16 cellular contexts compared by ENCODE assay signal in the genomic region with DNA sequence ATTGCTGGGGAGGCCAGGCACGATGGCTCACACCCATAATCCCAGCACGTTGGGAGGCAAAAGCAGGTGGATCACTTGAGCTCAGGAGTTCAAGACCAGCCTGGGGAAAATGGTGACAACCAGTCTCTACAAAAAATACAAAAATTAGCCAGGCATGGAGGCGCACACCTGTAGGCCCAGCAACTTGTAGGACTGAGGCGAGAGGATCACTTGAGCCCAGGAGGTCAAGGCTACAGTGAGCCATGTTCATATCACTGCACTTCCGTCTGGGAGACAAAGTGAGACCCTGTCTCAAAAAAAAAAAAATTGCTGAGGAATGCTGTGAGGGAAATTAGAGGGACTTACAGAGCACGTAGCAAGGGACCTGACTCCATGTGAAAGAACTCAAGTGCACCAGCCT. TPM values are rescaled to one million over a fixed set of nuclear protein-coding genes. Genes with fewer than 3 reads are reported as not detected.
DNase-seq lines count a peak whose midpoint lies in the region; ATAC-seq, FAIRE-seq and TF ChIP-seq lines count a peak whose summit lies in the region.
"Had no signal": no experiment of that assay in that cellular context is flagged by ENCODE, and none has a peak within 500 bp of the region (broad histone marks: within the 10 kb centered on the region; RNA-seq: fewer than 3 reads in every experiment).

No MANE protein-coding gene starts in this region.

- FAIRE-seq in GM12878 (lab: Jason Lieb, UNC) (no peak), small intestine (lab: Jason Lieb, UNC) (no peak)
- FAIRE-seq: HTR-8/SVneo had no signal

- RAD21 ChIA-PET in GM12878 (lab: Charles Lee; ENCODE audit: unreplicated experiment), result interaction anchor here (6.3 kb wide), 1 partner anchor 47 kb away, joined by 126 read pairs; no protein-coding TSS in a partner anchor

- peak overlapping the region; percentile 58; the same call in 1 of the 2 replicates for H3K4me2 ChIP-seq in KMS-11
- no peak overlapping the region for H3K4me2 ChIP-seq in GM12878 (ENCODE audit: control insufficient read depth, insufficient read depth)

- POLR2A ChIA-PET in GM12878 (lab: Charles Lee), result no interaction called here

- H3K9ac ChIP-seq in KMS-11, result no peak overlapping the region
- H3K9ac ChIP-seq in GM12878 (ENCODE audit: control insufficient read depth, insufficient read depth, low read length), result no peak overlapping the region

- peaks cover 27% of the 10 kb centered on the region for H3K4me1 Mint-ChIP-seq in activated naive CD4-positive, alpha-beta T cell treated with anti-CD3 and anti-CD28 coated beads for 36 hours (ENCODE audit: low read depth)

- H2AFZ ChIP-seq in KMS-11 (ENCODE audit: low read depth) (no peak overlapping the region), GM12878 (ENCODE audit: control insufficient read depth, low read depth, low read length) (no peak overlapping the region)

- no peak for DNase-seq in activated naive CD4-positive, alpha-beta T cell treated with anti-CD3 and anti-CD28 coated beads for 36 hours
- DNase-seq in activated naive CD4-positive, alpha-beta T cell (lab: John Stamatoyannopoulos, UW), result no peak
- DNase-seq in GM12878 (ENCODE audit: low read depth, low spot score) (no peak), small intestine (no peak), germinal center (ENCODE audit: low spot score) (no peak), HPDE6-E6E7 (ENCODE audit: extremely low spot score) (no peak)
- DNase-seq: DMS153, NCI-H1092, NCI-H1694 treated with DMSO at 0.1 percent for 48 hours, Peyer's patch, SHP77 treated with DMSO at 0.1 percent for 48 hours had no signal

- H3K79me2 ChIP-seq in KMS-11 (ENCODE audit: insufficient read depth, low read depth) (no peaks in the 10 kb centered on the region), GM12878 (ENCODE audit: control insufficient read depth, insufficient read depth, low read length) (no peaks in the 10 kb centered on the region)

- H3K4me3 ChIP-seq in KMS-11 (IDR thresholded peaks at IDR 0.05; ENCODE audit: insufficient read depth, low read depth, low read length) (no peak overlapping the region), GM12878 (no peak overlapping the region), small intestine (ENCODE audit: low read depth in 1 of 2, low read length in 2 of 2) (no peak overlapping the region)
- H3K4me3 ChIP-seq: HAP-1, Peyer's patch had no signal

- peak overlapping the region; percentile 50 for H3K27ac Mint-ChIP-seq in activated naive CD4-positive, alpha-beta T cell treated with anti-CD3 and anti-CD28 coated beads for 36 hours

- WGBS in GM12878 (ENCODE audit: insufficient coverage, insufficient replicate concordance, low lambda C conversion rate, missing lambda C conversion rate), result 89% methylated on average over 6 of the region's 6 CpGs
- WGBS in small intestine, 3 donors, result 80 to 85% (median 80%) methylated on average over 6 of the region's 6 CpGs

- CTCF ChIA-PET in activated naive CD4-positive, alpha-beta T cell treated with anti-CD3 and anti-CD28 coated beads for 36 hours (lab: Charles Lee), result interaction anchor here (0.6 to 14.5 kb wide), 3 partner anchors 7 to 77 kb away, joined by 3 to 321 read pairs (median 135); no protein-coding TSS in a partner anchor
- CTCF ChIA-PET in GM12878 (lab: Yijun Ruan, JAX), result interaction anchor here (6.0 to 29.1 kb wide), 2 partner anchors 13 to 47 kb away, joined by 56 to 958 read pairs; a partner anchor contains a TSS

- H3K36me3 ChIP-seq in KMS-11 (ENCODE audit: insufficient read depth), result no peaks in the 10 kb centered on the region
- peaks cover 18 to 20% of the 10 kb centered on the region in 2 experiments for H3K36me3 ChIP-seq in GM12878 (ENCODE audit: control insufficient read depth in 2 of 2, insufficient read depth in 2 of 2, low read length in 1 of 2)
- peaks cover 2 to 20% of the 10 kb centered on the region in 2 donors for H3K36me3 ChIP-seq in small intestine (ENCODE audit: control insufficient read depth in 2 of 2, insufficient read depth in 2 of 2, low read length in 2 of 2)

- no peak for TF ChIP-seq CTCF in KMS-11 (conservative IDR thresholded peaks at IDR 0.05; ENCODE audit: low read depth, low read length)
- TF ChIP-seq CTCF in GM12878 (IDR thresholded peaks at IDR 0.05 in 2 of 3, conservative IDR thresholded peaks at IDR 0.05 in 1 of 3; ENCODE audit: control insufficient read depth in 2 of 3, extremely low read depth in 1 of 3, insufficient read depth in 1 of 3, low read depth in 3 of 3, low read length in 3 of 3), result no peak

- in situ Hi-C loops in GM12878 (cut with MboI), result no loop called here

- TF ChIP-seq EP300 in GM12878 (IDR thresholded peaks at IDR 0.05; ENCODE audit: borderline replicate concordance in 1 of 2, control insufficient read depth in 1 of 2, low read depth in 2 of 2, low read length in 2 of 2), result no peak

- H3K27me3 Mint-ChIP-seq in activated naive CD4-positive, alpha-beta T cell treated with anti-CD3 and anti-CD28 coated beads for 36 hours (ENCODE audit: low read depth), result no peaks in the 10 kb centered on the region

- H3K9me3 Mint-ChIP-seq in activated naive CD4-positive, alpha-beta T cell treated with anti-CD3 and anti-CD28 coated beads for 36 hours, result no peaks in the 10 kb centered on the region

- BruUV-seq in GM12878 (replicated peaks; lab: Mats Ljungman, UMichigan), result no TSS peak

- no peaks in the 10 kb centered on the region for H3K9me3 ChIP-seq in GM12878 (replicated peaks; ENCODE audit: control insufficient read depth, insufficient read depth, low read length)
- no peaks in the 10 kb centered on the region for H3K9me3 ChIP-seq in small intestine (ENCODE audit: control insufficient read depth, low read depth)
- H3K9me3 ChIP-seq: HAP-1, Peyer's patch had no signal

- no peaks in the 10 kb centered on the region for H3K27me3 ChIP-seq in KMS-11 (ENCODE audit: insufficient read depth, low read depth)
- no peaks in the 10 kb centered on the region for H3K27me3 ChIP-seq in GM12878 (replicated peaks in 1 of 2; ENCODE audit: control insufficient read depth in 2 of 2, insufficient read depth in 2 of 2, low read length in 1 of 2)
- H3K27me3 ChIP-seq in small intestine (ENCODE audit: control insufficient read depth in 2 of 2, insufficient read depth in 2 of 2, low read length in 2 of 2), result no peaks in the 10 kb centered on the region
- H3K27me3 ChIP-seq: Peyer's patch had no signal

- SMC1A ChIA-PET in GM12878 (lab: Charles Lee; ENCODE audit: uncharacterized antibody, unreplicated experiment), result interaction anchor here (1.9 to 10.3 kb wide), 3 partner anchors 9 to 48 kb away, joined by 5 to 108 read pairs (median 83); no protein-coding TSS in a partner anchor

- 0 out of 2 replicates have a peak, but pooled peaks have one; percentile 41 for TF ChIP-seq POLR2A in GM12878 (IDR thresholded peaks at IDR 0.05; ENCODE audit: low read depth, low read length)

- no peaks in the 10 kb centered on the region for H4K20me1 ChIP-seq in KMS-11 (ENCODE audit: insufficient read depth)
- H4K20me1 ChIP-seq in GM12878 (ENCODE audit: control insufficient read depth, insufficient read depth), result no peaks in the 10 kb centered on the region

- no peak for TF ChIP-seq RAD21 in GM12878 (IDR thresholded peaks at IDR 0.05; ENCODE audit: insufficient read depth, low read depth, low read length)

- peaks cover 100% of the 10 kb centered on the region for H3K4me1 ChIP-seq in KMS-11 (ENCODE audit: low read depth, poor library complexity, severe bottlenecking)
- H3K4me1 ChIP-seq in GM12878 (ENCODE audit: control insufficient read depth, insufficient read depth, low read length), result no peaks in the 10 kb centered on the region
- peaks cover 5 to 9% of the 10 kb centered on the region in 2 donors for H3K4me1 ChIP-seq in small intestine (ENCODE audit: control insufficient read depth in 2 of 2, insufficient read depth in 1 of 2, low read depth in 1 of 2, low read length in 1 of 2)

- H3K4me3 Mint-ChIP-seq in activated naive CD4-positive, alpha-beta T cell treated with anti-CD3 and anti-CD28 coated beads for 36 hours, result no peak overlapping the region

- peaks cover 26% of the 10 kb centered on the region for H3K36me3 Mint-ChIP-seq in activated naive CD4-positive, alpha-beta T cell treated with anti-CD3 and anti-CD28 coated beads for 36 hours (ENCODE audit: low read depth)

- H3K27ac ChIP-seq in KMS-11 (peak overlapping the region; percentile 88; the same call in 1 of the 2 replicates), GM12878 (ENCODE audit: control insufficient read depth, insufficient read depth) (no peak overlapping the region), small intestine (ENCODE audit: low read depth in 1 of 2, low read length in 1 of 2) (peak overlapping the region; percentile 22 to 24)
- H3K27ac ChIP-seq: C4-2B had no signal

- ATAC-seq in GM12878 (no peak), HG03159 (IDR thresholded peaks at IDR 0.05; ENCODE audit: unreplicated experiment) (no peak)

- intact Hi-C loops in activated naive CD4-positive, alpha-beta T cell treated with anti-CD3 and anti-CD28 coated beads for 36 hours (cut with micrococcal nuclease), result loop anchor here (5.0 kb wide), 3 partner anchors 47 to 173 kb away; a partner anchor contains a TSS
- intact Hi-C loops in GM12878 (cut with micrococcal nuclease; ENCODE audit: unreplicated experiment), result loop anchor here (5.0 kb wide), 1 partner anchor 158 kb away; a partner anchor contains a TSS

RNA-seq across cellular contexts. Expression of a gene that starts 40.8 kb away (rescaled TPM):
- 1 to 10 TPM; 1.8 to 2.4 TPM for total RNA-seq in activated naive CD4-positive, alpha-beta T cell treated with anti-CD3 and anti-CD28 coated beads for 36 hours
- total RNA-seq in GM12878 (2013; cell fraction: nucleolus; rRNA removed), result 0.56 and 1.1 TPM in 2 replicates
- 0.38 and 0.56 TPM in 2 replicates for total RNA-seq in GM12878 (2014; rRNA removed)
- 0.13 and 0.14 TPM in 2 replicates for total RNA-seq in GM12878 (2014; rRNA removed; fragmentation: Illumina TruSeq; extraction: Trizol)
- 0.49 and 1.0 TPM in 2 replicates for total RNA-seq in GM12878 (2021)
- not detected for polyA plus RNA-seq in GM12878 (2011; ENCODE audit: low read depth)
- polyA plus RNA-seq in GM12878 (2011; rRNA removed), result 0.31 TPM in 1 of 2 replicates, not detected in the other
- 1.1 and 1.2 TPM in 2 replicates for polyA plus RNA-seq in GM12878 (2011; cell fraction: cytosol; rRNA removed)
- 1.2 and 1.7 TPM in 2 replicates for polyA plus RNA-seq in GM12878 (2011; cell fraction: nucleus; rRNA removed)
- polyA plus RNA-seq in GM12878 (2012), result 0.15 and 0.21 TPM in 2 replicates
- polyA plus RNA-seq in GM12878 (2014; fragmentation: Illumina TruSeq; extraction: Trizol), result not detected in 2 replicates
- under 1 TPM in 1 of 2 experiments, not detected in 1; 0.09 TPM for polyA plus RNA-seq in GM12878 (2014; fragmentation: Nextera tagmentation; extraction: Ambion mirVana)
- polyA plus RNA-seq in GM12878 (2014; rRNA removed), result 0.46 and 0.71 TPM in 2 replicates
- polyA plus RNA-seq in GM12878 (2016; fragmentation: Nextera tagmentation; extraction: Ambion mirVana), result 1 to 10 TPM in 1 of 2 experiments, under 1 TPM in 1; 0.87 to 1.3 TPM
- polyA minus RNA-seq in GM12878 (2011; rRNA and poly(A)+ RNA removed), result 0.62 TPM in 1 of 2 replicates, not detected in the other
- polyA minus RNA-seq in GM12878 (2011; cell fraction: cytosol; rRNA and poly(A)+ RNA removed), result 8.9 and 10.8 TPM in 2 replicates
- polyA minus RNA-seq in GM12878 (2011; cell fraction: nucleus; rRNA and poly(A)+ RNA removed), result 1.7 and 4.2 TPM in 2 replicates
- polyA plus RNA-seq in small intestine, result 100 to 1,000 TPM; 215 to 335 (median 284) TPM

RNA-seq across cellular contexts. Expression of a gene that starts 50.0 kb away (rescaled TPM):
- total RNA-seq in activated naive CD4-positive, alpha-beta T cell treated with anti-CD3 and anti-CD28 coated beads for 36 hours, result 10 to 100 TPM; 67.3 to 69.4 TPM
- 153 and 154 TPM in 2 replicates for total RNA-seq in GM12878 (2013; cell fraction: nucleolus; rRNA removed)
- 39.6 and 57.8 TPM in 2 replicates for total RNA-seq in GM12878 (2014; rRNA removed)
- total RNA-seq in GM12878 (2014; rRNA removed; fragmentation: Illumina TruSeq; extraction: Trizol), result 59.2 and 62.5 TPM in 2 replicates
- 106 and 123 TPM in 2 replicates for total RNA-seq in GM12878 (2021)
- 80.2 TPM for polyA plus RNA-seq in GM12878 (2011; ENCODE audit: low read depth)
- 48.7 and 89.4 TPM in 2 replicates for polyA plus RNA-seq in GM12878 (2011; rRNA removed)
- 77.5 and 90.4 TPM in 2 replicates for polyA plus RNA-seq in GM12878 (2011; cell fraction: cytosol; rRNA removed)
- 105 and 115 TPM in 2 replicates for polyA plus RNA-seq in GM12878 (2011; cell fraction: nucleus; rRNA removed)
- 77.8 and 94.7 TPM in 2 replicates for polyA plus RNA-seq in GM12878 (2012)
- 66.1 and 74.0 TPM in 2 replicates for polyA plus RNA-seq in GM12878 (2014; fragmentation: Illumina TruSeq; extraction: Trizol)
- polyA plus RNA-seq in GM12878 (2014; fragmentation: Nextera tagmentation; extraction: Ambion mirVana), result 10 to 100 TPM in 1 of 2 experiments, 1 to 10 TPM in 1; 4.8 to 17.5 TPM
- polyA plus RNA-seq in GM12878 (2014; rRNA removed), result 95.2 and 98.5 TPM in 2 replicates
- 100 to 1,000 TPM; 177 to 185 TPM for polyA plus RNA-seq in GM12878 (2016; fragmentation: Nextera tagmentation; extraction: Ambion mirVana)
- polyA minus RNA-seq in GM12878 (2011; rRNA and poly(A)+ RNA removed), result 91.0 and 95.2 TPM in 2 replicates
- 30.7 and 40.6 TPM in 2 replicates for polyA minus RNA-seq in GM12878 (2011; cell fraction: cytosol; rRNA and poly(A)+ RNA removed)
- 57.9 and 112 TPM in 2 replicates for polyA minus RNA-seq in GM12878 (2011; cell fraction: nucleus; rRNA and poly(A)+ RNA removed)
- 100 to 1,000 TPM in 1 of 3 donors, 10 to 100 TPM in 2; 53.9 to 202 (median 59.7) TPM for polyA plus RNA-seq in small intestine
